Comparison of ENCODE assay signal across 1 cellular context in genomic region chr3:47296562-47297302, GRCh38.
TF ChIP-seq lines count a peak whose summit lies in the region.

No MANE protein-coding gene starts in this region.

TF ChIP-seq in IMR-90, 13 proteins besides CTCF, POLR2A, EP300 and RAD21:
- no peak for TF ChIP-seq FOS (IDR thresholded peaks at IDR 0.05; ENCODE audit: low read depth, low read length)
- no peak for TF ChIP-seq MAZ (IDR thresholded peaks at IDR 0.05; ENCODE audit: borderline replicate concordance, low read depth, low read length)
- TF ChIP-seq RCOR1 (IDR thresholded peaks at IDR 0.05; ENCODE audit: insufficient replicate concordance, low read length) = no peak
- no peak for TF ChIP-seq CEBPB (IDR thresholded peaks at IDR 0.05; ENCODE audit: low read depth, low read length)
- no peak for TF ChIP-seq MAFK (IDR thresholded peaks at IDR 0.05; ENCODE audit: low read depth, low read length)
- TF ChIP-seq RFX5 (IDR thresholded peaks at IDR 0.05; ENCODE audit: low read depth, low read length) = no peak
TF ChIP-seq in IMR-90: peak in this region for 0.
